Comparison of ENCODE assay signal across 16 cellular contexts in the genomic region with DNA sequence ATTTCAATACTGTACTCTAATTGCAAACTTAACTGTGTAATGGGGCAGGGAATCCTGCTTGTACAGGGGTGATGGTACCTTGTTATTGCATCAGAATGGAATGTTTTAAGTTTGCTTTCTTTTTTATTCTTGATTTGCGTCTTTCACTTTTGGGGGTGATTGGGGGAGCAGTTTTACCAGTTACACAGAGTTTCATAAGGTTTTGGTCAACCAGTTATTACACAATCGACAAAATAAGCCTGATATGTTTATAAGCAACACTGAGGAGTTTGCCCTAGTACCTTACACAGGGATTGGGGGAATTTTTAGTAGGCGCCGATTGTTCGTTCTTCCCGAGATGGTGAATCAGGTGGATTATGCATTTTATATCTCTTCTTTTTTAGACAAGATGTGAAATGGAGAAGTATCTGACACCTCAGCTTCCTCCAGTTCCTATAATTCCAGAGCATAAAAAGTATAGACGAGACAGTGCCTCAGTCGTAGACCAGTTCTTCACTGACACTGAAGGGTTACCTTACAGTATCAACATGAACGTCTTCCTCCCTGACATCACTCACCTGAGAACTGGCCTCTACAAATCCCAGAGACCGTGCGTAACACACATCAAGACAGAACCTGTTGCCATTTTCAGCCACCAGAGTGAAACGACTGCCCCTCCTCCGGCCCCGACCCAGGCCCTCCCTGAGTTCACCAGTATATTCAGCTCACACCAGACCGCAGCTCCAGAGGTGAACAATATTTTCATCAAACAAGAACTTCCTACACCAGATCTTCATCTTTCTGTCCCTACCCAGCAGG. TPM values are rescaled to one million over a fixed set of nuclear protein-coding genes. Genes with fewer than 3 reads are reported as not detected.
DNase-seq lines count a peak whose midpoint lies in the region; ATAC-seq and TF ChIP-seq lines count a peak whose summit lies in the region.
"Had no signal": no experiment of that assay in that cellular context is flagged by ENCODE, and none has a peak within 500 bp of the region (broad histone marks: within the 10 kb centered on the region; RNA-seq: fewer than 3 reads in every experiment).

No MANE protein-coding gene starts in this region.

- H3K79me2 ChIP-seq in PC-3 (ENCODE audit: low read length) = peaks cover 92% of the 10 kb centered on the region

- peak overlapping the region; percentile 76 for H3K4me3 Mint-ChIP-seq in Caco-2 (ENCODE audit: unreplicated experiment)

- BruUV-seq in Caco-2 (replicated peaks; lab: Mats Ljungman, UMichigan) (no TSS peak), PC-3 (replicated peaks; lab: Mats Ljungman, UMichigan) (no TSS peak)

- no peaks in the 10 kb centered on the region for H3K9me3 Mint-ChIP-seq in Caco-2 (ENCODE audit: unreplicated experiment)
- H3K9me3 Mint-ChIP-seq: CD4-positive, alpha-beta memory T cell; IgD-negative memory B cell had no signal

- DNase-seq in Caco-2 = peak in 1 of 2 experiments; percentile 38
- no peak for DNase-seq in PC-3
- DNase-seq in foreskin keratinocyte = peak; percentile 80 to 88
- DNase-seq in stimulated activated naive CD8-positive, alpha-beta T cell treated with anti-CD3 and anti-CD28 coated beads, Interleukin-15, Interleukin-2, amounts not matched to agents 100 U/mL and 50 U/mL, for 24 hours = no peak
- DNase-seq in sigmoid colon = no peak
- DNase-seq in mesenchymal stem cell = no peak
- DNase-seq: activated gamma-delta T cell; CD4-positive, alpha-beta memory T cell; heart right ventricle; NCI-H2171 treated with DMSO at 0.1 percent for 48 hours; uterus had no signal

- POLR2A ChIA-PET in Caco-2 (lab: Charles Lee) = no interaction called here
- POLR2A ChIA-PET in PC-3 (lab: Charles Lee; ENCODE audit: unreplicated experiment) = no interaction called here

- peaks cover 10% of the 10 kb centered on the region for H3K79me1 ChIP-seq in mesenchymal stem cell (replicated peaks; ENCODE audit: low read length, poor library complexity, severe bottlenecking)

- no peak overlapping the region for H2BK15ac ChIP-seq in mesenchymal stem cell (ENCODE audit: low read depth, poor library complexity, severe bottlenecking)

- H2AK5ac ChIP-seq in mesenchymal stem cell (ENCODE audit: low read length, severe bottlenecking) = no peak overlapping the region

- peak overlapping the region; percentile 27 for H3K27ac Mint-ChIP-seq in Caco-2 (ENCODE audit: unreplicated experiment)
- H3K27ac Mint-ChIP-seq: CD4-positive, alpha-beta memory T cell had no signal

- no peak overlapping the region for H4K91ac ChIP-seq in mesenchymal stem cell (ENCODE audit: low read length)

- no peaks in the 10 kb centered on the region for H3K9me3 ChIP-seq in Caco-2
- no peaks in the 10 kb centered on the region for H3K9me3 ChIP-seq in PC-3 (ENCODE audit: low read length)
- H3K9me3 ChIP-seq in sigmoid colon = no peaks in the 10 kb centered on the region
- no peaks in the 10 kb centered on the region for H3K9me3 ChIP-seq in mesenchymal stem cell (ENCODE audit: control insufficient read depth, low read length)
- H3K9me3 ChIP-seq: heart right ventricle, SJSA1, uterus had no signal

- H3K27me3 Mint-ChIP-seq in Caco-2 (ENCODE audit: insufficient read depth, unreplicated experiment) = no peaks in the 10 kb centered on the region
- H3K27me3 Mint-ChIP-seq: CD4-positive, alpha-beta memory T cell had no signal

- no peak overlapping the region for H3K18ac ChIP-seq in mesenchymal stem cell (ENCODE audit: low read depth in 1 of 2, low read length in 2 of 2)

- TF ChIP-seq POLR2A in sigmoid colon (IDR thresholded peaks at IDR 0.05) = no peak

- 0 out of 2 replicates have a peak, but pooled peaks cover 8% of the 10 kb centered on the region for H3K36me3 ChIP-seq in Caco-2 (ENCODE audit: control insufficient read depth, insufficient read depth, low read length)
- H3K36me3 ChIP-seq in PC-3 (ENCODE audit: low read depth, low read length) = peaks cover 59% of the 10 kb centered on the region
- H3K36me3 ChIP-seq in rectal smooth muscle tissue (ENCODE audit: control insufficient read depth, insufficient read depth, low read length) = no peaks in the 10 kb centered on the region
- H3K36me3 ChIP-seq in sigmoid colon = no peaks in the 10 kb centered on the region
- peaks cover 0 to 8% of the 10 kb centered on the region in 2 experiments for H3K36me3 ChIP-seq in mesenchymal stem cell (ENCODE audit: control insufficient read depth in 1 of 2, insufficient read depth in 2 of 2, low read depth in 1 of 2, low read length in 2 of 2)
- H3K36me3 ChIP-seq: uterus had no signal

- no peak overlapping the region for H3K4ac ChIP-seq in mesenchymal stem cell (ENCODE audit: low read depth in 1 of 2, low read length in 2 of 2)

- H4K8ac ChIP-seq in mesenchymal stem cell (ENCODE audit: low read length) = no peak overlapping the region

- H3K4me2 ChIP-seq in PC-3 (ENCODE audit: low read length) (peak overlapping the region; percentile 89), mesenchymal stem cell (ENCODE audit: low read length, poor library complexity, severe bottlenecking) (no peak overlapping the region)

- CTCF ChIA-PET in Caco-2 (lab: Charles Lee) = no interaction called here
- CTCF ChIA-PET in PC-3 (lab: Charles Lee) = no interaction called here

- peaks cover 33% of the 10 kb centered on the region for H3K4me1 Mint-ChIP-seq in Caco-2 (ENCODE audit: low read depth, unreplicated experiment)

- no peaks in the 10 kb centered on the region for H3K9me2 ChIP-seq in PC-3 (replicated peaks; ENCODE audit: low read length)

- TF ChIP-seq EP300 in sigmoid colon (IDR thresholded peaks at IDR 0.05) = no peak

- peaks cover 3% of the 10 kb centered on the region for H3F3A ChIP-seq in PC-3 (ENCODE audit: low read length, unreplicated experiment)

- H3K27ac ChIP-seq in PC-3 (ENCODE audit: low read length) (peak overlapping the region; percentile 79), foreskin keratinocyte (peak overlapping the region; percentile 91), rectal smooth muscle tissue (ENCODE audit: low read depth, low read length) (no peak overlapping the region), sigmoid colon (peak overlapping the region in 2 of 4 donors; percentile 82 to 85), mesenchymal stem cell (ENCODE audit: low read length, poor library complexity, severe bottlenecking) (no peak overlapping the region)
- H3K27ac ChIP-seq: SJSA1 had no signal

- TF ChIP-seq CTCF in Caco-2 (IDR thresholded peaks at IDR 0.05; ENCODE audit: insufficient read depth in 1 of 2, low read depth in 1 of 2, low read length in 1 of 2, severe bottlenecking in 1 of 2, unreplicated experiment in 1 of 2) = no peak
- no peak for TF ChIP-seq CTCF in PC-3 (conservative IDR thresholded peaks at IDR 0.05; ENCODE audit: low read depth, low read length)
- TF ChIP-seq CTCF in foreskin keratinocyte (conservative IDR thresholded peaks at IDR 0.05) = no peak
- TF ChIP-seq CTCF in sigmoid colon (IDR thresholded peaks at IDR 0.05) = no peak

- H2BK5ac ChIP-seq in mesenchymal stem cell (ENCODE audit: low read depth, low read length, poor library complexity, severe bottlenecking) = no peak overlapping the region

- intact Hi-C loops in Caco-2 (cut with micrococcal nuclease; ENCODE audit: unreplicated experiment) (loop anchor here (2.0 kb wide), 1 partner anchor 647 kb away; no protein-coding TSS in a partner anchor), PC-3 (cut with micrococcal nuclease) (no loop called here), sigmoid colon (cut with DNase I) (no loop called here)

- H2AFZ ChIP-seq in PC-3 (ENCODE audit: low read length) (no peak overlapping the region), mesenchymal stem cell (ENCODE audit: low read depth, low read length) (no peak overlapping the region)

- H3K4me3 ChIP-seq in Caco-2 (ENCODE audit: low read depth, low read length) (peak overlapping the region; percentile 99), PC-3 (ENCODE audit: low read length) (peak overlapping the region; percentile 97), rectal smooth muscle tissue (ENCODE audit: low read length) (peak overlapping the region; percentile 84), sigmoid colon (peak overlapping the region in 2 of 4 donors; percentile 3 to 7), mesenchymal stem cell (ENCODE audit: insufficient read depth in 1 of 2, low read depth in 1 of 2, low read length in 2 of 2) (no peak overlapping the region)

- H4K20me1 ChIP-seq in PC-3 (ENCODE audit: low read length) = peaks cover 63% of the 10 kb centered on the region

- no peak overlapping the region for H2BK12ac ChIP-seq in mesenchymal stem cell (ENCODE audit: low read length in 2 of 2)

- no peaks in the 10 kb centered on the region for H3K27me3 ChIP-seq in Caco-2 (replicated peaks; ENCODE audit: control insufficient read depth, insufficient read depth, low read length)
- H3K27me3 ChIP-seq in PC-3 (ENCODE audit: low read length) = no peaks in the 10 kb centered on the region
- no peaks in the 10 kb centered on the region for H3K27me3 ChIP-seq in foreskin keratinocyte
- H3K27me3 ChIP-seq in rectal smooth muscle tissue (ENCODE audit: control insufficient read depth, insufficient read depth, low read length) = no peaks in the 10 kb centered on the region
- no peaks in the 10 kb centered on the region for H3K27me3 ChIP-seq in sigmoid colon
- peaks cover 0 to 16% of the 10 kb centered on the region in 2 experiments for H3K27me3 ChIP-seq in mesenchymal stem cell (ENCODE audit: control insufficient read depth in 1 of 2, insufficient read depth in 1 of 2, low read length in 2 of 2)

- H3K36me3 Mint-ChIP-seq in Caco-2 (ENCODE audit: insufficient read depth, unreplicated experiment) = peaks cover 78% of the 10 kb centered on the region
- H3K36me3 Mint-ChIP-seq: IgD-negative memory B cell had no signal

- H2BK120ac ChIP-seq in mesenchymal stem cell (ENCODE audit: low read depth, low read length) = no peak overlapping the region

- H3K23ac ChIP-seq in mesenchymal stem cell (ENCODE audit: low read length in 2 of 2) = no peak overlapping the region

- H3K9ac ChIP-seq in PC-3 (ENCODE audit: low read length) (peak overlapping the region; percentile 93), rectal smooth muscle tissue (ENCODE audit: low read length) (no peak overlapping the region), mesenchymal stem cell (ENCODE audit: low read length) (no peak overlapping the region)

- no peak overlapping the region for H3K14ac ChIP-seq in mesenchymal stem cell (ENCODE audit: low read length in 2 of 2)

- WGBS in sigmoid colon, 2 donors = 25 to 69% methylated on average over 15 of the region's 15 CpGs
- 90% methylated on average over 14 of the region's 15 CpGs for WGBS in mesenchymal stem cell

- H3K4me1 ChIP-seq in Caco-2 (peaks cover 66% of the 10 kb centered on the region), PC-3 (ENCODE audit: insufficient read depth, low read length) (peaks cover 51% of the 10 kb centered on the region), foreskin keratinocyte (peaks cover 39% of the 10 kb centered on the region), rectal smooth muscle tissue (ENCODE audit: control insufficient read depth, insufficient read depth, low read length) (no peaks in the 10 kb centered on the region), sigmoid colon (peaks cover 0 to 18% (median 11%) of the 10 kb centered on the region in 4 donors), mesenchymal stem cell (ENCODE audit: control insufficient read depth, insufficient read depth, low read depth, low read length) (no peaks in the 10 kb centered on the region)
- H3K4me1 ChIP-seq: uterus had no signal

- ATAC-seq in PC-3 (no peak), foreskin keratinocyte (peak; percentile 12), HG03097 (IDR thresholded peaks at IDR 0.05; ENCODE audit: low FRiP score, unreplicated experiment) (no peak)
- ATAC-seq in stimulated activated naive CD8-positive, alpha-beta T cell treated with anti-CD3 and anti-CD28 coated beads, Interleukin-15, Interleukin-2, amounts not matched to agents 100 U/mL and 50 U/mL, for 24 hours = no peak
- ATAC-seq: activated CD4-positive, CD25-positive, alpha-beta regulatory T cell treated with anti-CD3 and anti-CD28 coated beads, Interleukin-2, amount 50 U/mL, for 24 hours; heart right ventricle had no signal

RNA-seq across cellular contexts. Expression of gene KLF5, which starts 2.9 kb away (rescaled TPM):
- total RNA-seq in Caco-2 (2022) (80.1 and 103 TPM in 2 replicates), PC-3 (2014; rRNA removed) (51.4 and 53.7 TPM in 2 replicates), foreskin keratinocyte (75.7 and 85.3 TPM in 2 replicates), sigmoid colon (1 to 10 TPM; 2.3 to 3.6 (median 3.0) TPM)
- polyA plus RNA-seq in foreskin keratinocyte (31.6 and 39.7 TPM in 2 replicates), sigmoid colon (100 to 1,000 TPM; 116 to 169 (median 153) TPM)
- polyA plus RNA-seq in mesenchymal stem cell (2013, experiment 1 of 2) = 5.2 TPM
- polyA plus RNA-seq in mesenchymal stem cell (2013, experiment 2 of 2) = 6.0 TPM
- polyA plus RNA-seq: IgD-negative memory B cell had no signal

Comparison
In these comparisons a context has a peak if more than half of its experiments do, and no peak if none do; other contexts are left out.
1. DNase-seq: peak in foreskin keratinocyte (2 of 2); none in PC-3 (single experiment), stimulated activated naive CD8-positive, alpha-beta T cell treated with anti-CD3 and anti-CD28 coated beads, Interleukin-15, Interleukin-2, amounts not matched to agents 100 U/mL and 50 U/mL, for 24 hours (single experiment), sigmoid colon (single experiment) and mesenchymal stem cell (single experiment).
2. H3K4me3 ChIP-seq: peak in Caco-2 (single experiment), PC-3 (single experiment) and rectal smooth muscle tissue (single experiment); none in mesenchymal stem cell (0 of 2).
3. H3K27ac ChIP-seq: peak in PC-3 (single experiment) and foreskin keratinocyte (single experiment); none in rectal smooth muscle tissue (single experiment) and mesenchymal stem cell (single experiment).
4. RNA of gene KLF5, which starts 2.9 kb away (total RNA-seq): 75.7 to 85.3 TPM in foreskin keratinocyte, 80.1 to 103 TPM in Caco-2 and 51.4 to 53.7 TPM in PC-3; 2.3 to 3.6 TPM in sigmoid colon; every median in the first group is over 10 times any median in the second.